ENCODE assay signal across 26 cellular contexts in the genomic region with DNA sequence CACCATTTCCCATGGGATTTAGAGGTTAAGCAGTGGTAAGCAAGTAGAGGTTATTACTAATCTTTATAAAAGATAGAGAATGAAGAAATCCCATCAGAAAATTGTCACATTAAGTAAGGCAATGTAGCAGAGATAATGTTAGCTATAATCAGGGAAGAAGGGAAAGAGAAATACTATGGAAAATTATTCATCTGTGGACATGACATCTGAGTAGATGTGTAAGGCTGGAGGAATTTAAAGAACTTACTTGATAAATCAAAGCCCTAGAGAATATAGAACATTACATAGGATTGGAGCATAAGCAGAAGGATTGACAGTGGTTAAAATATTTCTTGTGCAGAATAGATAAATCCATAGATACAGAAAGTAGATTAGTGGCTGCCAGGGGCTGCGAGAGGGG.
DNase-seq lines count a peak whose midpoint lies in the region; ATAC-seq and TF ChIP-seq lines count a peak whose summit lies in the region.
"Had no signal": no experiment of that assay in that cellular context is flagged by ENCODE, and none has a peak within 500 bp of the region (broad histone marks: within the 10 kb centered on the region; RNA-seq: fewer than 3 reads in every experiment).

No MANE protein-coding gene starts in this region.

- in situ Hi-C loops in brain microvascular endothelial cell (cut with HindIII; ENCODE audit: low pct_ligation_motif_present, low sequenced_read_pairs): no loop called here

- no peak overlapping the region for H3K4me3 ChIP-seq in brain microvascular endothelial cell (ENCODE audit: low read depth, low read length)
- H3K4me3 ChIP-seq: coronary artery, mucosa of descending colon, psoas muscle, transverse colon had no signal

- H3K36me3 Mint-ChIP-seq in mesothelial cell of epicardium: peaks cover 7% of the 10 kb centered on the region
- H3K36me3 Mint-ChIP-seq: brain had no signal

- no peaks in the 10 kb centered on the region for H3K27me3 ChIP-seq in brain microvascular endothelial cell (replicated peaks)
- H3K27me3 ChIP-seq: transverse colon had no signal

- TF ChIP-seq CTCF in brain microvascular endothelial cell (IDR thresholded peaks at IDR 0.05; ENCODE audit: low read depth, low read length, missing control alignments): no peak
- no peak for TF ChIP-seq CTCF in mesothelial cell of epicardium (IDR thresholded peaks at IDR 0.05; ENCODE audit: unreplicated experiment)

- ATAC-seq in GM21381 (IDR thresholded peaks at IDR 0.05; ENCODE audit: unreplicated experiment): no peak
- ATAC-seq: HCT116; mucosa of descending colon; psoas muscle; stimulated activated naive CD8-positive, alpha-beta T cell treated with anti-CD3 and anti-CD28 coated beads, Interleukin-15, amount 100 ng/mL, for 72 hours had no signal

- H3K36me3 ChIP-seq in brain microvascular endothelial cell (replicated peaks): no peaks in the 10 kb centered on the region
- H3K36me3 ChIP-seq: transverse colon had no signal

- peaks cover 19% of the 10 kb centered on the region for H3K9me3 Mint-ChIP-seq in mesothelial cell of epicardium

- H3K27ac Mint-ChIP-seq in mesothelial cell of epicardium: peak overlapping the region; percentile 15
- H3K27ac Mint-ChIP-seq: activated naive CD4-positive, alpha-beta T cell treated with anti-CD3 and anti-CD28 coated beads, Interleukin-2, amount 50 U/mL, for 24 hours; B cell; stimulated activated naive CD8-positive, alpha-beta T cell treated with anti-CD3 and anti-CD28 coated beads, Interleukin-15, amount 100 ng/mL, for 72 hours had no signal

- peaks cover 32% of the 10 kb centered on the region for H3K4me1 Mint-ChIP-seq in mesothelial cell of epicardium

- no peak overlapping the region for H3K4me3 Mint-ChIP-seq in mesothelial cell of epicardium
- H3K4me3 Mint-ChIP-seq: activated naive CD4-positive, alpha-beta T cell treated with anti-CD3 and anti-CD28 coated beads, Interleukin-2, amount 50 U/mL, for 24 hours; brain; neural crest cell; stimulated activated naive CD8-positive, alpha-beta T cell treated with anti-CD3 and anti-CD28 coated beads, Interleukin-15, amount 100 ng/mL, for 72 hours had no signal

- peak; percentile 54 for DNase-seq in EH (ENCODE audit: low read depth)
- DNase-seq in HS-27A (ENCODE audit: low read depth): peak; percentile 45
- DNase-seq in brain microvascular endothelial cell: peak; percentile 28
- no peak for DNase-seq in mesothelial cell of epicardium (ENCODE audit: low spot score in 2 of 2, unreplicated experiment in 2 of 2)
- no peak for DNase-seq in NCI-H1417 (lab: John Stamatoyannopoulos, UW)
- DNase-seq in NCI-H345 (lab: John Stamatoyannopoulos, UW): no peak
- DNase-seq: activated CD4-positive, alpha-beta T cell treated with anti-CD3 and anti-CD28 coated beads, Interleukin-2, amount 50 U/mL, for 4 hours; DMS79; hippocampal formation; islet precursor cell; mucosa of descending colon; NCI-H1417 treated with DMSO at 0.1 percent for 48 hours; NCI-H526 treated with DMSO at 0.1 percent for 48 hours; psoas muscle; SIG-M5; small intestine; stimulated activated naive CD8-positive, alpha-beta T cell treated with anti-CD3 and anti-CD28 coated beads, Interleukin-15, amount 100 ng/mL, for 72 hours; transverse colon had no signal

- no peaks in the 10 kb centered on the region for H3K27me3 Mint-ChIP-seq in mesothelial cell of epicardium (ENCODE audit: low read depth)
- H3K27me3 Mint-ChIP-seq: activated naive CD4-positive, alpha-beta T cell treated with anti-CD3 and anti-CD28 coated beads, Interleukin-2, amount 50 U/mL, for 24 hours; B cell; brain; stimulated activated naive CD8-positive, alpha-beta T cell treated with anti-CD3 and anti-CD28 coated beads, Interleukin-15, amount 100 ng/mL, for 72 hours had no signal

- H3K27ac ChIP-seq in brain microvascular endothelial cell: peak overlapping the region; percentile 45
- H3K27ac ChIP-seq: coronary artery, psoas muscle, transverse colon, VCaP had no signal

Comparison
In these comparisons a context has a peak if more than half of its experiments do, and no peak if none do; other contexts are left out.
1. DNase-seq: peak in EH (single experiment), HS-27A (single experiment) and brain microvascular endothelial cell (single experiment); none in mesothelial cell of epicardium (0 of 2), NCI-H1417 (0 of 3) and NCI-H345 (single experiment).